ENCODE assay signal across 1 cellular context in genomic region chr22:45769569-45770210, GRCh38.
TF ChIP-seq lines count a peak whose summit lies in the region.

No MANE protein-coding gene starts in this region.

TF ChIP-seq in SK-N-SH, 30 proteins besides CTCF, POLR2A, EP300 and RAD21 (continued from another document):
- TF ChIP-seq REST (IDR thresholded peaks at IDR 0.05; ENCODE audit: low read depth, low read length), result no peak
- no peak for TF ChIP-seq SIN3A (IDR thresholded peaks at IDR 0.05; ENCODE audit: borderline replicate concordance, low read depth, low read length)
- TF ChIP-seq IRF3 (IDR thresholded peaks at IDR 0.05; ENCODE audit: low read depth, low read length), result no peak
- no peak for TF ChIP-seq RXRA (IDR thresholded peaks at IDR 0.05; ENCODE audit: borderline replicate concordance, low read depth)
- TF ChIP-seq SMC3 (IDR thresholded peaks at IDR 0.05; ENCODE audit: low read depth, low read length), result no peak
